In genomic region chr21:31688603-31689368, GRCh38 we compare ENCODE assay signal across 2 cellular contexts.
TF ChIP-seq lines count a peak whose summit lies in the region.

No MANE protein-coding gene starts in this region.

TF ChIP-seq in HepG2, 621 proteins besides CTCF, POLR2A, EP300 and RAD21:
- TF ChIP-seq ZKSCAN1 (IDR thresholded peaks at IDR 0.05; ENCODE audit: low read length) (peak; percentile 59), MYC (CRISPR knock-in tag; IDR thresholded peaks at IDR 0.05; ENCODE audit: borderline replicate concordance) (no peak)

TF ChIP-seq in K562, 482 proteins besides CTCF, POLR2A, EP300 and RAD21:
- TF ChIP-seq ZKSCAN1 (IDR thresholded peaks at IDR 0.05; ENCODE audit: low read depth, low read length) (peak; percentile 93), GABPB1 (CRISPR knock-in tag; IDR thresholded peaks at IDR 0.05) (no peak), RBM25 (IDR thresholded peaks at IDR 0.05; ENCODE audit: low read depth, low read length, severe bottlenecking) (no peak), TARDBP (IDR thresholded peaks at IDR 0.05) (no peak), NRF1 (conservative IDR thresholded peaks at IDR 0.05 in 1 of 2, IDR thresholded peaks at IDR 0.05 in 1 of 2) (no peak), ELF1 (tag; IDR thresholded peaks at IDR 0.05) (no peak), TCF3 (CRISPR knock-in tag; IDR thresholded peaks at IDR 0.05) (no peak)
